In the genomic region with DNA sequence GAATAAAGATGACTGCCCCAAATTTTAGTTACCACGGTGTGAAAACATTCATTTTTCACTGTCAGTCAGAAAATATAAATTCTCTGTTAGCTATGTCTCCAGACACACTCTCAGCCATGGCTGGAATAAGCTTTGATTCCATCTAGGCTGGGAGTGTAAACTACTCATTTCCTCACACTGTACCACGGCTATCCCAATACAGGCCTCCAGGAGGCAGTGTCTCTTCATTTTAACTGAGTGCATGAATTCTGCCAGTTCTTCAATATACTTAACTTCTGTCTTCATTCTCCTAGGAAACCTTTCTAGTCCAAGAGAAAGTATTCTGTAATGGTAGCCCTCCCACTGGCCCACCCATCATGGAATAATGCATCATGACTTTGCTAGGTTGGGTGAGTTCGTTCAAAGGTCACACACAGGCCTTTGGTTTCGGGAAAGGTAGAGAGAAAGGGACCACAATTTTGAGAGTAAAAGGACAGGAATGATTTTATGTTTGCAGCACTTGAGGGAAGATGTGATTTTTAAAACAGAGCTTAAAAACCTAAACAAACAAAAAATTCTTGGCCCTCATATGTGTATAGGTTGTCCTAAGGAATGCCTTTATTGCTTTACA, we compare ENCODE assay signal across 8 cellular contexts.
DNase-seq lines count a peak whose midpoint lies in the region; ATAC-seq and TF ChIP-seq lines count a peak whose summit lies in the region.

No MANE protein-coding gene starts in this region.

- no peaks in the 10 kb centered on the region for H3K79me2 ChIP-seq in DND-41 (ENCODE audit: insufficient read depth, low read length)

- DNase-seq in DND-41 (peak; percentile 46), NCI-H526 (lab: John Stamatoyannopoulos, UW) (peak; percentile 30 to 81), astrocyte of the spinal cord (ENCODE audit: low read depth, low spot score) (peak; percentile 62), iPS DF 4.7 (ENCODE audit: extremely low read depth, low spot score) (peak; percentile 62), amniotic stem cell (lab: John Stamatoyannopoulos, UW) (no peak)
- peak; percentile 7 for DNase-seq in stimulated activated CD4-positive, alpha-beta T cell treated with anti-CD3 and anti-CD28 coated beads, Interleukin-4, amount 100 ng/mL, for 24 hours

- no peaks in the 10 kb centered on the region for H4K20me1 ChIP-seq in DND-41 (ENCODE audit: insufficient read depth, low read length)

- in situ Hi-C loops in astrocyte of the spinal cord (cut with HindIII; ENCODE audit: low sequenced_read_pairs) = no loop called here

- H3K36me3 ChIP-seq in DND-41 (ENCODE audit: insufficient read depth, low read length) = no peaks in the 10 kb centered on the region

- H3K9me3 ChIP-seq in DND-41 (ENCODE audit: insufficient read depth, low read length, severe bottlenecking) = no peaks in the 10 kb centered on the region

- ATAC-seq in DND-41 (ENCODE audit: insufficient read depth, low read depth) = peak; percentile 80
- peak; percentile 86 for ATAC-seq in GM18909 (IDR thresholded peaks at IDR 0.05; ENCODE audit: poor library complexity, unreplicated experiment)
- peak; percentile 93 for ATAC-seq in HG03103 (IDR thresholded peaks at IDR 0.05; ENCODE audit: low read depth, unreplicated experiment)

- no peaks in the 10 kb centered on the region for H3K27me3 ChIP-seq in DND-41 (ENCODE audit: insufficient read depth, low read length, poor library complexity)

- H3K4me3 ChIP-seq in DND-41 (ENCODE audit: low read depth in 1 of 2, low read length in 2 of 2) = no peak overlapping the region
- H3K4me3 ChIP-seq in astrocyte of the spinal cord (ENCODE audit: low read depth, low read length) = no peak overlapping the region

- TF ChIP-seq CTCF in DND-41 (IDR thresholded peaks at IDR 0.05; ENCODE audit: borderline replicate concordance, extremely low read depth, low read length, poor library complexity, severe bottlenecking) (peak; percentile 84), astrocyte of the spinal cord (IDR thresholded peaks at IDR 0.05; ENCODE audit: low read depth, low read length) (peak; percentile 88)

- no peaks in the 10 kb centered on the region for H3K4me1 ChIP-seq in DND-41 (ENCODE audit: insufficient read depth, low read length)

- H3K27ac ChIP-seq in DND-41 (ENCODE audit: low read length) = no peak overlapping the region

- H3K4me2 ChIP-seq in DND-41 (ENCODE audit: insufficient read depth, low read length) = no peak overlapping the region

- no peak overlapping the region for H3K9ac ChIP-seq in DND-41 (ENCODE audit: low read depth, low read length)

- no peak overlapping the region for H2AFZ ChIP-seq in DND-41 (ENCODE audit: low read depth, low read length)
